28 cellular contexts compared by ENCODE assay signal in the genomic region with DNA sequence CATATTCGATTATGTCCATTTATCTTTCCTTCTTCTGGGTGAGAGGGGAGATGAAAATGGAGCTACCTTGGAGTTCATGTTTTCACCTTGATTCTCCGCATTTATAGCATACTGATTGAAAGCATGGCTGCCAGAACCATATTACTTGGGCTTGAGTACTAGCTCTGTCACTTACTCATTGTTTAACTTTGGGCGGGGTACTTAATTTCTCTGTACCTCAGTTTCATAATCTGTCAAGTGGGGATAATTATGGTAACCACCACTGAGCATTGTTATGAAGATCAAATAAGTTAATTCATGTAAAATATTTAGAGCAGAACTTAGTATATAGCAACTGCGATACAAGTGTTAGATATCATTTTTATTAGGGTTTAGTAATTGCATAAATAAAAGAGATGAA.
DNase-seq lines count a peak whose midpoint lies in the region; ATAC-seq and TF ChIP-seq lines count a peak whose summit lies in the region.
"Had no signal": no experiment of that assay in that cellular context is flagged by ENCODE, and none has a peak within 500 bp of the region (broad histone marks: within the 10 kb centered on the region; RNA-seq: fewer than 3 reads in every experiment).

No MANE protein-coding gene starts in this region.

- H3K27me3 ChIP-seq in breast epithelium: no peaks in the 10 kb centered on the region
- H3K27me3 ChIP-seq in brain microvascular endothelial cell (replicated peaks): no peaks in the 10 kb centered on the region
- no peaks in the 10 kb centered on the region for H3K27me3 ChIP-seq in mesenchymal stem cell (ENCODE audit: control insufficient read depth in 1 of 2, insufficient read depth in 1 of 2, low read length in 2 of 2)
- H3K27me3 ChIP-seq in endodermal cell (ENCODE audit: control insufficient read depth, insufficient read depth, low read length, poor library complexity, severe bottlenecking): no peaks in the 10 kb centered on the region
- H3K27me3 ChIP-seq: MG63, right atrium auricular region, uterus had no signal

- H3K27ac ChIP-seq in breast epithelium (no peak overlapping the region), brain microvascular endothelial cell (peak overlapping the region; percentile 89), mesenchymal stem cell (ENCODE audit: low read length, poor library complexity, severe bottlenecking) (no peak overlapping the region), endodermal cell (ENCODE audit: low read depth, low read length) (no peak overlapping the region)
- H3K27ac ChIP-seq: parathyroid adenoma, right atrium auricular region, uterus had no signal

- 80% methylated on average over 3 of the region's 4 CpGs for WGBS in mesenchymal stem cell
- WGBS in endodermal cell (ENCODE audit: insufficient coverage in 1 of 2, insufficient read length in 1 of 2), 2 experiments: 91 to 100% methylated on average over 3 to 4 of the region's 4 CpGs

- H3K4me3 Mint-ChIP-seq in MCF 10A (ENCODE audit: unreplicated experiment) (peak overlapping the region; percentile 63), endodermal cell (no peak overlapping the region)
- H3K4me3 Mint-ChIP-seq: activated CD4-positive, alpha-beta T cell treated with anti-CD3 and anti-CD28 coated beads for 36 hours; activated CD8-positive, alpha-beta T cell treated with anti-CD3 and anti-CD28 coated beads, Interleukin-2, amount 10 ng/mL, durations not matched to agents 7 days and 5 days; activated naive CD8-positive, alpha-beta T cell treated with anti-CD3 and anti-CD28 coated beads, Interleukin-2, amount 10 ng/mL, durations not matched to agents 7 days and 5 days; B cell; CD8-positive, alpha-beta memory T cell; central memory CD8-positive, alpha-beta T cell; stimulated activated naive B cell treated with anti-CD40 and anti-IgM and Interleukin-4, amounts not matched to agents 10 μg/mL and 1 μg/mL and 100 μg/mL, for 72 hours had no signal

- no peak overlapping the region for H2AK5ac ChIP-seq in mesenchymal stem cell (ENCODE audit: low read length, severe bottlenecking)

- no peak for TF ChIP-seq POLR2A in breast epithelium (IDR thresholded peaks at IDR 0.05)

- no peak overlapping the region for H4K8ac ChIP-seq in mesenchymal stem cell (ENCODE audit: low read length)

- no peak overlapping the region for H3K4me2 ChIP-seq in mesenchymal stem cell (ENCODE audit: low read length, poor library complexity, severe bottlenecking)

- peak overlapping the region; percentile 63 for H3K9ac ChIP-seq in mesenchymal stem cell (ENCODE audit: low read length)
- H3K9ac ChIP-seq in endodermal cell (ENCODE audit: extremely low read depth, low read length, poor library complexity, severe bottlenecking): no peak overlapping the region
- H3K9ac ChIP-seq: parathyroid adenoma had no signal

- no peak overlapping the region for H3K27ac Mint-ChIP-seq in MCF 10A (ENCODE audit: low read depth, unreplicated experiment)
- no peak overlapping the region for H3K27ac Mint-ChIP-seq in endodermal cell
- H3K27ac Mint-ChIP-seq: activated CD4-positive, alpha-beta T cell treated with anti-CD3 and anti-CD28 coated beads for 36 hours; activated CD8-positive, alpha-beta T cell treated with anti-CD3 and anti-CD28 coated beads, Interleukin-2, amount 10 ng/mL, durations not matched to agents 7 days and 5 days; activated naive CD8-positive, alpha-beta T cell treated with anti-CD3 and anti-CD28 coated beads, Interleukin-2, amount 10 ng/mL, durations not matched to agents 7 days and 5 days; B cell; stimulated activated naive B cell treated with anti-CD40 and anti-IgM and Interleukin-4, amounts not matched to agents 10 μg/mL and 1 μg/mL and 100 μg/mL, for 72 hours had no signal

- in situ Hi-C loops in brain microvascular endothelial cell (cut with HindIII; ENCODE audit: low pct_ligation_motif_present, low sequenced_read_pairs): no loop called here

- no peak overlapping the region for H3K4me3 ChIP-seq in breast epithelium
- no peak overlapping the region for H3K4me3 ChIP-seq in brain microvascular endothelial cell (ENCODE audit: low read depth, low read length)
- H3K4me3 ChIP-seq in mesenchymal stem cell (ENCODE audit: insufficient read depth in 1 of 2, low read depth in 1 of 2, low read length in 2 of 2): no peak overlapping the region
- H3K4me3 ChIP-seq in endodermal cell (ENCODE audit: low read length): no peak overlapping the region
- H3K4me3 ChIP-seq: MG63, mucosa of descending colon, right atrium auricular region, uterus had no signal

- no peak overlapping the region for H2BK12ac ChIP-seq in mesenchymal stem cell (ENCODE audit: low read length in 2 of 2)

- no peak overlapping the region for H3K14ac ChIP-seq in mesenchymal stem cell (ENCODE audit: low read length in 2 of 2)

- no peak overlapping the region for H2BK15ac ChIP-seq in mesenchymal stem cell (ENCODE audit: low read depth, poor library complexity, severe bottlenecking)

- H3K18ac ChIP-seq in mesenchymal stem cell (ENCODE audit: low read depth in 1 of 2, low read length in 2 of 2): no peak overlapping the region

- no peak overlapping the region for H3K4ac ChIP-seq in mesenchymal stem cell (ENCODE audit: low read depth in 1 of 2, low read length in 2 of 2)

- H2BK5ac ChIP-seq in mesenchymal stem cell (ENCODE audit: low read depth, low read length, poor library complexity, severe bottlenecking): no peak overlapping the region

- H3K9me3 Mint-ChIP-seq in MCF 10A (ENCODE audit: unreplicated experiment) (peaks cover 3% of the 10 kb centered on the region), endodermal cell (no peaks in the 10 kb centered on the region)
- H3K9me3 Mint-ChIP-seq: activated naive CD8-positive, alpha-beta T cell treated with anti-CD3 and anti-CD28 coated beads, Interleukin-2, amount 10 ng/mL, durations not matched to agents 7 days and 5 days; CD8-positive, alpha-beta memory T cell; central memory CD8-positive, alpha-beta T cell; stimulated activated naive B cell treated with anti-CD40 and anti-IgM and Interleukin-4, amounts not matched to agents 10 μg/mL and 1 μg/mL and 100 μg/mL, for 72 hours had no signal

- TF ChIP-seq CTCF in MCF 10A (IDR thresholded peaks at IDR 0.05; ENCODE audit: unreplicated experiment) (no peak), breast epithelium (IDR thresholded peaks at IDR 0.05) (no peak), brain microvascular endothelial cell (IDR thresholded peaks at IDR 0.05; ENCODE audit: low read depth, low read length, missing control alignments) (no peak), endodermal cell (conservative IDR thresholded peaks at IDR 0.05) (no peak)

- ATAC-seq in HG03521 (IDR thresholded peaks at IDR 0.05; ENCODE audit: unreplicated experiment): no peak
- ATAC-seq in GM21360 (IDR thresholded peaks at IDR 0.05; ENCODE audit: unreplicated experiment): no peak
- ATAC-seq: activated CD8-positive, alpha-beta T cell treated with anti-CD3 and anti-CD28 coated beads, Interleukin-2, amount 10 ng/mL, durations not matched to agents 7 days and 5 days; mucosa of descending colon had no signal

- POLR2A ChIA-PET in MCF 10A (lab: Yijun Ruan, JAX): interaction anchor here (0.7 to 3.6 kb wide), 25 partner anchors 9 to 1162 kb away, joined by 3 to 59 read pairs (median 5); partner anchors contain the start of genes FTO, IRX3, IRX5 and RPGRIP1L

- no peaks in the 10 kb centered on the region for H3K36me3 ChIP-seq in breast epithelium
- H3K36me3 ChIP-seq in brain microvascular endothelial cell (replicated peaks): no peaks in the 10 kb centered on the region
- no peaks in the 10 kb centered on the region for H3K36me3 ChIP-seq in mesenchymal stem cell (ENCODE audit: control insufficient read depth in 1 of 2, insufficient read depth in 2 of 2, low read depth in 1 of 2, low read length in 2 of 2)
- no peaks in the 10 kb centered on the region for H3K36me3 ChIP-seq in endodermal cell (ENCODE audit: control insufficient read depth, insufficient read depth, low read length)
- H3K36me3 ChIP-seq: right atrium auricular region, uterus had no signal

- H3K27me3 Mint-ChIP-seq in MCF 10A (ENCODE audit: insufficient read depth, unreplicated experiment) (no peaks in the 10 kb centered on the region), endodermal cell (ENCODE audit: insufficient read depth) (no peaks in the 10 kb centered on the region)
- H3K27me3 Mint-ChIP-seq: activated CD4-positive, alpha-beta T cell treated with anti-CD3 and anti-CD28 coated beads for 36 hours; activated naive CD8-positive, alpha-beta T cell treated with anti-CD3 and anti-CD28 coated beads, Interleukin-2, amount 10 ng/mL, durations not matched to agents 7 days and 5 days; B cell; CD8-positive, alpha-beta memory T cell; central memory CD8-positive, alpha-beta T cell; stimulated activated naive B cell treated with anti-CD40 and anti-IgM and Interleukin-4, amounts not matched to agents 10 μg/mL and 1 μg/mL and 100 μg/mL, for 72 hours had no signal

- no TSS peak for BruUV-seq in MCF 10A (replicated peaks; lab: Mats Ljungman, UMichigan)

- H3K4me1 ChIP-seq in breast epithelium: peaks cover 3 to 6% of the 10 kb centered on the region in 2 donors
- peaks cover 1% of the 10 kb centered on the region for H3K4me1 ChIP-seq in mesenchymal stem cell (ENCODE audit: control insufficient read depth, insufficient read depth, low read depth, low read length)
- no peaks in the 10 kb centered on the region for H3K4me1 ChIP-seq in endodermal cell (ENCODE audit: control insufficient read depth, insufficient read depth, low read length)

- H3K9me3 ChIP-seq in breast epithelium: no peaks in the 10 kb centered on the region
- no peaks in the 10 kb centered on the region for H3K9me3 ChIP-seq in mesenchymal stem cell (ENCODE audit: control insufficient read depth, low read length)
- no peaks in the 10 kb centered on the region for H3K9me3 ChIP-seq in endodermal cell (ENCODE audit: control insufficient read depth, low read length)
- H3K9me3 ChIP-seq: MG63, mucosa of descending colon, right atrium auricular region, uterus had no signal

- H3K36me3 Mint-ChIP-seq in MCF 10A (ENCODE audit: insufficient read depth, unreplicated experiment) (no peaks in the 10 kb centered on the region), endodermal cell (ENCODE audit: low read depth) (no peaks in the 10 kb centered on the region)
- H3K36me3 Mint-ChIP-seq: activated naive CD8-positive, alpha-beta T cell treated with anti-CD3 and anti-CD28 coated beads, Interleukin-2, amount 10 ng/mL, durations not matched to agents 7 days and 5 days; stimulated activated naive B cell treated with anti-CD40 and anti-IgM and Interleukin-4, amounts not matched to agents 10 μg/mL and 1 μg/mL and 100 μg/mL, for 72 hours had no signal

- no peak overlapping the region for H2BK120ac ChIP-seq in mesenchymal stem cell (ENCODE audit: low read depth, low read length)

- no peak overlapping the region for H2AFZ ChIP-seq in mesenchymal stem cell (ENCODE audit: low read depth, low read length)
- H2AFZ ChIP-seq: parathyroid adenoma had no signal

- DNase-seq in MCF 10A (ENCODE audit: unreplicated experiment) (no peak), breast epithelium (ENCODE audit: low spot score in 2 of 2) (no peak), brain microvascular endothelial cell (no peak), mesenchymal stem cell (no peak), NOMO-1 treated with dmso at 0.1 percent for 144 hours (lab: John Stamatoyannopoulos, UW; ENCODE audit: unreplicated experiment) (no peak), endodermal cell (no peak)
- DNase-seq: activated CD8-positive, alpha-beta T cell treated with anti-CD3 and anti-CD28 coated beads, Interleukin-2, amount 10 ng/mL, durations not matched to agents 7 days and 5 days; activated effector memory CD4-positive, alpha-beta T cell treated with Interleukin-2 at 50 U/mL for 16 hours; activated naive CD8-positive, alpha-beta T cell treated with anti-CD3 and anti-CD28 coated beads, Interleukin-2, amount 10 ng/mL, durations not matched to agents 7 days and 5 days; CD8-positive, alpha-beta memory T cell; DMS 273 treated with DMSO at 0.1 percent for 48 hours; H7; mucosa of descending colon; NCI-H2081; NCI-H345; NCI-H748 treated with DMSO at 0.1 percent for 48 hours; RPMI8226; stimulated activated CD4-positive, alpha-beta T cell treated with anti-CD3 and anti-CD28 coated beads, Interleukin-4, amount 100 ng/mL, for 4 hours; stimulated activated naive B cell treated with anti-CD40 and anti-IgM and Interleukin-4, amounts not matched to agents 10 μg/mL and 1 μg/mL and 100 μg/mL, for 72 hours; uterus had no signal

- CTCF ChIA-PET in MCF 10A (lab: Yijun Ruan, JAX): interaction anchor here (0.5 to 2.9 kb wide), 15 partner anchors 9 to 1155 kb away, joined by 3 to 12 read pairs (median 4); no protein-coding TSS in a partner anchor

- H3K4me1 Mint-ChIP-seq in MCF 10A (ENCODE audit: insufficient read depth, unreplicated experiment) (peaks cover 44% of the 10 kb centered on the region), endodermal cell (peaks cover 8% of the 10 kb centered on the region)

- no peak overlapping the region for H3K23ac ChIP-seq in mesenchymal stem cell (ENCODE audit: low read length in 2 of 2)

- intact Hi-C loops in MCF 10A (cut with micrococcal nuclease): no loop called here
- intact Hi-C loops in breast epithelium (cut with DNase I; ENCODE audit: low total_unique reads): no loop called here

- H4K91ac ChIP-seq in mesenchymal stem cell (ENCODE audit: low read length): no peak overlapping the region

- H3K79me1 ChIP-seq in mesenchymal stem cell (replicated peaks; ENCODE audit: low read length, poor library complexity, severe bottlenecking): peaks cover 14% of the 10 kb centered on the region
